10 cellular contexts compared by ENCODE assay signal in the genomic region with DNA sequence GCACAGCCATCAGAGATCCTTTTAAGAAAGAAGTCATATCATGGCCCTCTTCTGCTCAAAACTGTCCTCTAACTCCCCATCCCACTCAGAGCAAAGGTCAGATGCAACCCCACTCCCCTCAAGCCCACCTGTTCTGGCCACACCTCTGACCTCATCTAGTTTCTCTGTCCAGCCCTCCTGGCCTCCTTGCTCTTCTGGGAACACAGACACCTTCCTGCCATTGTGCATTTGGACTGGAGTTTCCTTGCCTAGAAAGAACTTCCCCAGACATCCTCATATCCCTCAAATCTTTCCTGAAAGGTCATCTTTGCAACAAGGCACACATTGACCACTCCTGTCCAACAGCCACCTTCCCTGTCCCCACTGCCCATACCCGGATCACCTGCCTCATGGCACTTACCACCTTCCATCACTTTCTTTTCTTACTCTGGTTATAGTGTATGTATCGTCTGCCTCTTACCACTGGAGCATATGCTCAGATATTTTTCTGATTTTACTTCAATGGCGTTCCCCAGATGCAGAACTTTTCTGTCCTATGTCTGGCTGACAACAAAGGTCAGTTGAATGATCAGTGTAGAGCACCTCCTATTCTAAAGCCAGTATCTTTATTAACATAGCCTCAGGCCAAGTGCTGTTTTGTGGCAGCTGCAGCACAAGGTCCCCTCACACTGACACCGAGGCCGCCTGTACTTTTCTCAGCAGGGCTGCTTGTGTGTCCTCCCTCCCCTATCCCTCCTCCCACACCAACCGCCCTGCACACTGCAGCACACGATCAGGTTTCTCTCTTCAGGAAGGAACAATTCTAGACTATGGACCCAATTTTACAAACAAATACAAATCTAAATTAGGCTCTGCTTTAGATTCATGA. TPM values are rescaled to one million over a fixed set of nuclear protein-coding genes. Genes with fewer than 3 reads are reported as not detected.
DNase-seq lines count a peak whose midpoint lies in the region; ATAC-seq, FAIRE-seq and TF ChIP-seq lines count a peak whose summit lies in the region.
"Had no signal": no experiment of that assay in that cellular context is flagged by ENCODE, and none has a peak within 500 bp of the region (broad histone marks: within the 10 kb centered on the region; RNA-seq: fewer than 3 reads in every experiment).

No MANE protein-coding gene starts in this region.

- CTCF ChIA-PET in activated naive CD4-positive, alpha-beta T cell treated with anti-CD3 and anti-CD28 coated beads, Interleukin-2, amount 10 ng/mL, durations not matched to agents 7 days and 5 days (lab: Charles Lee) = no interaction called here

- peak overlapping the region; percentile 11 for H3K4me3 Mint-ChIP-seq in activated naive CD4-positive, alpha-beta T cell treated with anti-CD3 and anti-CD28 coated beads, Interleukin-2, amount 10 ng/mL, durations not matched to agents 7 days and 5 days
- H3K4me3 Mint-ChIP-seq in naive thymus-derived CD8-positive, alpha-beta T cell = peak overlapping the region; percentile 62 to 99 (median 96)

- peak in 1 of 2 donors; percentile 8 for ATAC-seq in naive thymus-derived CD8-positive, alpha-beta T cell

- H3K4me1 Mint-ChIP-seq in activated naive CD4-positive, alpha-beta T cell treated with anti-CD3 and anti-CD28 coated beads, Interleukin-2, amount 10 ng/mL, durations not matched to agents 7 days and 5 days = peaks cover 42% of the 10 kb centered on the region
- H3K4me1 Mint-ChIP-seq in naive thymus-derived CD8-positive, alpha-beta T cell = peaks cover 26 to 62% (median 46%) of the 10 kb centered on the region in 4 donors

- peak; percentile 95 for TF ChIP-seq POLR2A in GM12891 (IDR thresholded peaks at IDR 0.05; ENCODE audit: low read depth, low read length)

- peaks cover 8% of the 10 kb centered on the region for H3K27me3 Mint-ChIP-seq in activated naive CD4-positive, alpha-beta T cell treated with anti-CD3 and anti-CD28 coated beads, Interleukin-2, amount 10 ng/mL, durations not matched to agents 7 days and 5 days
- no peaks in the 10 kb centered on the region for H3K27me3 Mint-ChIP-seq in naive thymus-derived CD8-positive, alpha-beta T cell

- H3K9me3 Mint-ChIP-seq in activated naive CD4-positive, alpha-beta T cell treated with anti-CD3 and anti-CD28 coated beads, Interleukin-2, amount 10 ng/mL, durations not matched to agents 7 days and 5 days = peaks cover 13% of the 10 kb centered on the region
- peaks cover 0 to 17% (median 3%) of the 10 kb centered on the region in 9 donors for H3K9me3 Mint-ChIP-seq in naive thymus-derived CD8-positive, alpha-beta T cell

- POLR2A ChIA-PET in naive thymus-derived CD8-positive, alpha-beta T cell (lab: Charles Lee) = interaction anchor here (0.6 to 4.0 kb wide), 6 partner anchors 51 to 87 kb away, joined by 4 to 47 read pairs (median 6); no protein-coding TSS in a partner anchor

- peak overlapping the region; percentile 40 for H3K27ac Mint-ChIP-seq in activated naive CD4-positive, alpha-beta T cell treated with anti-CD3 and anti-CD28 coated beads, Interleukin-2, amount 10 ng/mL, durations not matched to agents 7 days and 5 days
- peak overlapping the region; percentile 53 to 100 (median 90) for H3K27ac Mint-ChIP-seq in naive thymus-derived CD8-positive, alpha-beta T cell

- peak; percentile 76 for FAIRE-seq in GM12891 (lab: Jason Lieb, UNC)

- H3K36me3 Mint-ChIP-seq in activated naive CD4-positive, alpha-beta T cell treated with anti-CD3 and anti-CD28 coated beads, Interleukin-2, amount 10 ng/mL, durations not matched to agents 7 days and 5 days = peaks cover 48% of the 10 kb centered on the region
- H3K36me3 Mint-ChIP-seq in naive thymus-derived CD8-positive, alpha-beta T cell = peaks cover 19 to 47% (median 34%) of the 10 kb centered on the region in 3 donors

- DNase-seq in GM12891 (ENCODE audit: insufficient read length, low spot score) (no peak), NCI-H1417 treated with DMSO at 0.1 percent for 48 hours (lab: John Stamatoyannopoulos, UW) (peak; percentile 18), superior temporal gyrus (ENCODE audit: extremely low spot score) (no peak), SKM-1 (lab: John Stamatoyannopoulos, UW; ENCODE audit: unreplicated experiment) (no peak), UCSD-AML1 (lab: John Stamatoyannopoulos, UW; ENCODE audit: unreplicated experiment) (no peak)
- DNase-seq in activated naive CD4-positive, alpha-beta T cell treated with anti-CD3 and anti-CD28 coated beads, Interleukin-2, amount 10 ng/mL, durations not matched to agents 7 days and 5 days = no peak
- peak in 4 of 10 donors; percentile 22 to 51 (median 35) for DNase-seq in naive thymus-derived CD8-positive, alpha-beta T cell
- DNase-seq: erythroblast, IMR-90, NCI-H187 treated with DMSO at 0.1 percent for 48 hours had no signal

TF ChIP-seq in GM12891, 5 proteins besides CTCF, POLR2A, EP300 and RAD21:
- TF ChIP-seq PAX5 (IDR thresholded peaks at IDR 0.05; ENCODE audit: insufficient read depth, low read length, severe bottlenecking) (no peak), POU2F2 (IDR thresholded peaks at IDR 0.05; ENCODE audit: low read depth, low read length) (peak; percentile 57; the same call in 1 of the 2 replicates), POLR2AphosphoS5 (IDR thresholded peaks at IDR 0.05; ENCODE audit: low read depth, low read length) (peak; percentile 93)
TF ChIP-seq in GM12891: peak in this region for 2.

RNA-seq across cellular contexts. Expression of a gene that starts 4.2 kb away (rescaled TPM):
- polyA plus RNA-seq in GM12891 (2012; ENCODE audit: low read depth, missing spikeins) = 1,176 TPM
- 1,000 to 10,000 TPM; 1,354 to 1,362 TPM for total RNA-seq in naive thymus-derived CD8-positive, alpha-beta T cell
- 1,000 to 10,000 TPM; 2,582 to 3,026 (median 3,019) TPM for polyA plus RNA-seq in naive thymus-derived CD8-positive, alpha-beta T cell
